20 cellular contexts compared by ENCODE assay signal in genomic region chr12:71242511-71242910, GRCh38.
"Had no signal": no experiment of that assay in that cellular context is flagged by ENCODE, and none has a peak within 500 bp of the region (broad histone marks: within the 10 kb centered on the region; RNA-seq: fewer than 3 reads in every experiment).

No MANE protein-coding gene starts in this region.

- H3K27me3 Mint-ChIP-seq: activated naive CD4-positive, alpha-beta T cell treated with anti-CD3 and anti-CD28 coated beads, Interleukin-2, amount 50 U/mL, for 24 hours had no signal

- H3K36me3 Mint-ChIP-seq: activated naive CD4-positive, alpha-beta T cell treated with anti-CD3 and anti-CD28 coated beads, Interleukin-2, amount 50 U/mL, for 24 hours had no signal

- H3K4me1 Mint-ChIP-seq: activated naive CD4-positive, alpha-beta T cell treated with anti-CD3 and anti-CD28 coated beads, Interleukin-2, amount 50 U/mL, for 24 hours had no signal

- H3K9me3 Mint-ChIP-seq: T-helper 1 cell treated with Interleukin-12 subunit alpha and Interleukin-12 subunit beta and Interleukin-4 antibody, amounts not matched to agents 30 μg/mL and 1 μg/mL, for 36 hours had no signal

- ATAC-seq: activated CD4-positive, CD25-positive, alpha-beta regulatory T cell treated with anti-CD3 and anti-CD28 coated beads, Interleukin-2, amount 50 U/mL, for 24 hours; activated CD8-positive, alpha-beta T cell treated with anti-CD3 and anti-CD28 coated beads, Interleukin-2, amount 10 ng/mL, durations not matched to agents 7 days and 5 days had no signal

- H3K4me3 ChIP-seq: Peyer's patch, SJSA1 had no signal

- H3K27ac Mint-ChIP-seq: activated CD8-positive, alpha-beta T cell treated with anti-CD3 and anti-CD28 coated beads, Interleukin-2, amount 10 ng/mL, durations not matched to agents 7 days and 5 days; activated naive CD4-positive, alpha-beta T cell treated with anti-CD3 and anti-CD28 coated beads, Interleukin-2, amount 50 U/mL, for 24 hours; T-helper 1 cell treated with Interleukin-12 subunit alpha and Interleukin-12 subunit beta and Interleukin-4 antibody, amounts not matched to agents 30 μg/mL and 1 μg/mL, for 36 hours had no signal

- DNase-seq: activated CD4-positive, alpha-beta T cell treated with anti-CD3 and anti-CD28 coated beads for 4 hours; activated CD8-positive, alpha-beta memory T cell treated with anti-CD3 and anti-CD28 coated beads, Interleukin-2, amount 50 U/mL, for 48 hours; activated CD8-positive, alpha-beta T cell treated with anti-CD3 and anti-CD28 coated beads, Interleukin-2, amount 10 ng/mL, durations not matched to agents 7 days and 5 days; activated effector memory CD4-positive, alpha-beta T cell treated with Interleukin-2 at 50 U/mL for 16 hours; activated naive CD4-positive, alpha-beta T cell; activated T-cell treated with anti-CD3 and anti-CD28 coated beads, Interleukin-2, amount 50 U/mL, for 1 hour; central memory CD4-positive, alpha-beta T cell; MM.1S; NCI-H1105; NCI-H1436; NCI-H1694 treated with DMSO at 0.1 percent for 48 hours; NCI-H2029 treated with DMSO at 0.1 percent for 48 hours; NCI-H345; NCI-H510A; Peyer's patch; Right ventricle myocardium superior had no signal

- H3K4me3 Mint-ChIP-seq: activated CD8-positive, alpha-beta T cell treated with anti-CD3 and anti-CD28 coated beads, Interleukin-2, amount 10 ng/mL, durations not matched to agents 7 days and 5 days; activated naive CD4-positive, alpha-beta T cell treated with anti-CD3 and anti-CD28 coated beads, Interleukin-2, amount 50 U/mL, for 24 hours; T-helper 1 cell treated with Interleukin-12 subunit alpha and Interleukin-12 subunit beta and Interleukin-4 antibody, amounts not matched to agents 30 μg/mL and 1 μg/mL, for 36 hours had no signal
